ENCODE assay signal across 1 cellular context in genomic region chr13:21595546-21595822, GRCh38.
TF ChIP-seq lines count a peak whose summit lies in the region.

No MANE protein-coding gene starts in this region.

TF ChIP-seq in GM12878, 131 proteins besides CTCF, POLR2A, EP300 and RAD21 (continued from another document):
- no peak for TF ChIP-seq ATF7 (IDR thresholded peaks at IDR 0.05; ENCODE audit: low read depth)
- TF ChIP-seq BCL3 (IDR thresholded peaks at IDR 0.05; ENCODE audit: borderline replicate concordance, insufficient read depth, low read depth, low read length, poor library complexity, severe bottlenecking): no peak
